9 cellular contexts compared by ENCODE assay signal in the genomic region with DNA sequence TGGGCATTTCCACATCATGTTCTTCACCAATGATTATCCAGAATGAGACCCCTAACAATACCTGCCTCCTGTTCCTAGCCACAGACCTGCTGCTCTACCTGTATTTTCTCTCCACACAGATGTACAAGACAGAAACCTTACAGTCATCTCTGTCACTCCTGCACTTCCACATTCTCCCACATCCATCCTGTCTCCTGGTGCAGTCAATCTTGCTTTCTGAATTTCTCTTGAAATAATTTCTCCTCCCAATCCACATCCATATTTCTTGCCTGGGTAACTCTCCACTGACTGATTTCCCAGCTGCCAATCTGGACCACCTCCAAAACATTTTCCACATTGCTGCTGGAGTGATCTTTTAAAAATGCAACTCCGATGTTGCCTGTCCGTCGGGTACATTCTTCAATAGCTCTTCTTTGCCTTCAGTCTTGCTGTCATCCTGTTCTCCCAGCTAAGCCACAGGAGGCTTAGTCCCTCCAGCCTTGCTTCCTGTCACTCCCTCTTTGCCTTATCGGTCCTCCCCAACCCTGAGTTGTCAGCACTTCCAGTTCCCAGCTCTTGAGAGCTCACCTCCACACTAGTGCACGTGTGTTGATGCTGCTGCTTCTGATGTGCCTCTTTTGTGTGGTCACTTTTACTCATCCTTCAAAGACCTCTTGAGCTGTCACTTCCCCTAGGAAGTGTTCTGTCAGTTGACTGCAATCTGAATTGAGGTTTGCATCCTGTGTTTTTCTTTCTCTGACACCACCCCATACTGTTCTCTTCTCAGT. TPM values are rescaled to one million over a fixed set of nuclear protein-coding genes. Genes with fewer than 3 reads are reported as not detected.
DNase-seq lines count a peak whose midpoint lies in the region; ATAC-seq and TF ChIP-seq lines count a peak whose summit lies in the region.
"Had no signal": no experiment of that assay in that cellular context is flagged by ENCODE, and none has a peak within 500 bp of the region (broad histone marks: within the 10 kb centered on the region; RNA-seq: fewer than 3 reads in every experiment).

No MANE protein-coding gene starts in this region.

- H4K8ac ChIP-seq in mesendoderm (ENCODE audit: low read depth, low read length): no peak overlapping the region

- H3K56ac ChIP-seq in mesendoderm (ENCODE audit: low read length): no peak overlapping the region

- peaks cover 92% of the 10 kb centered on the region for H3K79me2 ChIP-seq in mesendoderm (ENCODE audit: control insufficient read depth, insufficient read depth, low read length)

- CTCF ChIA-PET in activated CD8-positive, alpha-beta T cell treated with anti-CD3 and anti-CD28 coated beads for 36 hours (lab: Charles Lee): interaction anchor here (1.1 to 1.6 kb wide), 2 partner anchors 13 to 96 kb away, joined by 3 to 7 read pairs; no protein-coding TSS in a partner anchor

- no peak overlapping the region for H2BK120ac ChIP-seq in mesendoderm (ENCODE audit: low read depth, low read length)

- peaks cover 24% of the 10 kb centered on the region for H3K79me1 ChIP-seq in mesendoderm (ENCODE audit: low read length)

- peaks cover 12% of the 10 kb centered on the region for H3K36me3 Mint-ChIP-seq in activated CD8-positive, alpha-beta T cell treated with anti-CD3 and anti-CD28 coated beads for 36 hours (ENCODE audit: low read depth)

- H3K27me3 ChIP-seq in mesendoderm (ENCODE audit: insufficient read depth, low read length, poor library complexity): no peaks in the 10 kb centered on the region

- H3K18ac ChIP-seq in mesendoderm (ENCODE audit: low read length): no peak overlapping the region

- peaks cover 25% of the 10 kb centered on the region for H3K4me1 ChIP-seq in mesendoderm (ENCODE audit: control insufficient read depth, low read depth, low read length)

- no CpG with 5 or more reads among the region's 5 CpGs for WGBS in mesendoderm (ENCODE audit: extremely low coverage, insufficient coverage, low lambda C conversion rate)

- H4K5ac ChIP-seq in mesendoderm (ENCODE audit: low read length): no peak overlapping the region

- DNase-seq in EL: peak; percentile 56
- peak; percentile 96 for DNase-seq in Jurkat, Clone E6-1 (ENCODE audit: low read depth, low spot score)
- peak; percentile 10 for DNase-seq in activated CD8-positive, alpha-beta T cell treated with anti-CD3 and anti-CD28 coated beads for 36 hours
- DNase-seq in mesendoderm: peak; percentile 91
- no peak for DNase-seq in NCI-H1930 (lab: John Stamatoyannopoulos, UW)
- DNase-seq in cerebellar nuclear complex (lab: John Stamatoyannopoulos, UW): no peak

- H3K36me3 ChIP-seq in mesendoderm (ENCODE audit: control insufficient read depth, insufficient read depth, low read length): no peaks in the 10 kb centered on the region

- peaks cover 34% of the 10 kb centered on the region for H3K4me1 Mint-ChIP-seq in activated CD8-positive, alpha-beta T cell treated with anti-CD3 and anti-CD28 coated beads for 36 hours (ENCODE audit: low read depth)

- H2BK15ac ChIP-seq in mesendoderm (replicated peaks; ENCODE audit: low read depth): no peak overlapping the region

- no peak overlapping the region for H3K27ac Mint-ChIP-seq in activated CD8-positive, alpha-beta T cell treated with anti-CD3 and anti-CD28 coated beads for 36 hours

- no peaks in the 10 kb centered on the region for H3K9me3 Mint-ChIP-seq in activated CD8-positive, alpha-beta T cell treated with anti-CD3 and anti-CD28 coated beads for 36 hours

- H3K4me3 ChIP-seq in Jurkat, Clone E6-1 (ENCODE audit: low read length): peak overlapping the region; percentile 16
- no peak overlapping the region for H3K4me3 ChIP-seq in mesendoderm (ENCODE audit: low read length)
- H3K4me3 ChIP-seq: SK-N-MC had no signal

- no peaks in the 10 kb centered on the region for H3K27me3 Mint-ChIP-seq in activated CD8-positive, alpha-beta T cell treated with anti-CD3 and anti-CD28 coated beads for 36 hours

- H3K27ac ChIP-seq in mesendoderm (ENCODE audit: low read depth, low read length): no peak overlapping the region
- H3K27ac ChIP-seq: SK-N-MC had no signal

- no peak overlapping the region for H3K4me2 ChIP-seq in mesendoderm (ENCODE audit: low read length)

- POLR2A ChIA-PET in activated CD8-positive, alpha-beta T cell treated with anti-CD3 and anti-CD28 coated beads for 36 hours (lab: Charles Lee): interaction anchor here (0.7 to 1.7 kb wide), 5 partner anchors 10 to 73 kb away, joined by 3 to 11 read pairs (median 4); partner anchors contain the start of gene UCK2

- H3K4ac ChIP-seq in mesendoderm (ENCODE audit: low read depth, low read length): no peak overlapping the region

- H2BK5ac ChIP-seq in mesendoderm (ENCODE audit: low read length): no peak overlapping the region

- H3K23ac ChIP-seq in mesendoderm (ENCODE audit: low read length): no peak overlapping the region

- H2AK5ac ChIP-seq in mesendoderm (ENCODE audit: low read length): no peak overlapping the region

- no peak for TF ChIP-seq CTCF in activated CD8-positive, alpha-beta T cell treated with anti-CD3 and anti-CD28 coated beads for 36 hours (IDR thresholded peaks at IDR 0.05)

- intact Hi-C loops in activated CD8-positive, alpha-beta T cell treated with anti-CD3 and anti-CD28 coated beads for 36 hours (cut with micrococcal nuclease): no loop called here

- peak; percentile 63 for ATAC-seq in GM21360 (IDR thresholded peaks at IDR 0.05; ENCODE audit: unreplicated experiment)
- peak; percentile 66 for ATAC-seq in activated CD8-positive, alpha-beta T cell treated with anti-CD3 and anti-CD28 coated beads for 36 hours
- no peak for ATAC-seq in HG02970 (IDR thresholded peaks at IDR 0.05; ENCODE audit: low FRiP score, unreplicated experiment)

- no peak overlapping the region for H3K4me3 Mint-ChIP-seq in activated CD8-positive, alpha-beta T cell treated with anti-CD3 and anti-CD28 coated beads for 36 hours

- no peak overlapping the region for H3K9ac ChIP-seq in mesendoderm (ENCODE audit: low read length)

RNA-seq across cellular contexts. Expression of gene UCK2, which starts 15.1 kb away (rescaled TPM):
- 101 TPM for polyA plus RNA-seq in Jurkat, Clone E6-1 (2012; ENCODE audit: insufficient read depth, insufficient read length)
- total RNA-seq in activated CD8-positive, alpha-beta T cell treated with anti-CD3 and anti-CD28 coated beads for 36 hours: 10 to 100 TPM; 66.5 to 72.2 TPM
- 110 TPM for polyA plus RNA-seq in mesendoderm (2013, experiment 1 of 2)
- 110 TPM for polyA plus RNA-seq in mesendoderm (2013, experiment 2 of 2)

Comparison
In these comparisons a context has a peak if more than half of its experiments do, and no peak if none do; other contexts are left out.
1. DNase-seq: peak in EL (single experiment), Jurkat, Clone E6-1 (single experiment), activated CD8-positive, alpha-beta T cell treated with anti-CD3 and anti-CD28 coated beads for 36 hours (single experiment) and mesendoderm (single experiment); none in NCI-H1930 (0 of 2) and cerebellar nuclear complex (0 of 2).